Comparison of ENCODE assay signal across 12 cellular contexts in the genomic region with DNA sequence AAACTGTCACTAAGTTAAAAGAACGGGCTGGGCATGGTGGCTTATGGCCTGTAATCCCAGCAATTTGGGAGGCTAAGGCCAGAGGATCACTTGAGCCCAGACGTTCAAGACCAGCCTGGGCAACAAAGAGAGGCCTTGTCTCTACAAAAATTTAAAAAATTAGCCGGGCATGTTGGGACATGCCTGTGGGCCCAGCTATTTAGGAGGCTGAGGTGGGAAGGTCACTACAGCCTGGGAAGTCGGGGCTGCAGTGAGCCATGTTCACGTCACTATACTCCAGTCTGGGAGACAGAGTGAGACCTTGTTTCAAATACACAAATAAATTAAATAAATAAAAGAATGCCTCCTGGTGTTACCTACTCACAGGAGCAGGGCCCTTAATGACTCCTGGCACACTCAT.
DNase-seq lines count a peak whose midpoint lies in the region; ATAC-seq, FAIRE-seq and TF ChIP-seq lines count a peak whose summit lies in the region.
"Had no signal": no experiment of that assay in that cellular context is flagged by ENCODE, and none has a peak within 500 bp of the region (broad histone marks: within the 10 kb centered on the region; RNA-seq: fewer than 3 reads in every experiment).

No MANE protein-coding gene starts in this region.

- TF ChIP-seq EP300 in HepG2 (IDR thresholded peaks at IDR 0.05; ENCODE audit: low read depth in 2 of 2, low read length in 2 of 2) (no peak), HepG2 (CRISPR knock-in tag; IDR thresholded peaks at IDR 0.05; ENCODE audit: borderline replicate concordance) (no peak)

- POLR2A ChIA-PET in MCF 10A (lab: Yijun Ruan, JAX), result interaction anchor here (1.0 to 20.2 kb wide), 10 partner anchors 11 to 68 kb away, joined by 3 to 462 read pairs (median 16); a partner anchor contains a TSS
- POLR2A ChIA-PET in HepG2 (lab: Yijun Ruan, JAX), result interaction anchor here (0.8 to 2.2 kb wide), 2 partner anchors 12 to 20 kb away, joined by 3 to 7 read pairs; no protein-coding TSS in a partner anchor

- H3K79me2 ChIP-seq in HepG2 (ENCODE audit: insufficient read depth, low read length), result peaks cover 13% of the 10 kb centered on the region

- H3K36me3 ChIP-seq in HepG2 (replicated peaks in 1 of 2; ENCODE audit: control insufficient read depth in 1 of 2, insufficient read depth in 2 of 2, low read length in 2 of 2) (peaks cover 1 to 8% of the 10 kb centered on the region in 2 experiments; a peak in 3 of 5 replicates), subcutaneous abdominal adipose tissue (ENCODE audit: control insufficient read depth in 5 of 5, insufficient read depth in 5 of 5, low read length in 5 of 5) (peaks cover 0 to 11% (median 5%) of the 10 kb centered on the region in 5 donors)

- in situ Hi-C loops in HepG2 (cut with HindIII; ENCODE audit: extremely low pct_ligation_motif_present, low pct_unique_long_range_greater_than_20kb), result no loop called here

- peaks cover 51% of the 10 kb centered on the region for H3K4me1 ChIP-seq in HepG2 (ENCODE audit: insufficient read depth, low read length)
- peaks cover 5 to 81% (median 68%) of the 10 kb centered on the region in 5 donors for H3K4me1 ChIP-seq in subcutaneous abdominal adipose tissue (ENCODE audit: control insufficient read depth in 5 of 5, insufficient read depth in 5 of 5, low read length in 5 of 5)

- peak; percentile 53 for DNase-seq in M059J (ENCODE audit: low read depth)
- peak; percentile 69 for DNase-seq in MCF 10A (ENCODE audit: unreplicated experiment)
- DNase-seq in HepG2 (ENCODE audit: low spot score), result peak; percentile 44
- DNase-seq: NCI-H1930; stimulated activated naive CD8-positive, alpha-beta T cell treated with anti-CD3 and anti-CD28 coated beads, Interleukin-15, Interleukin-2, amounts not matched to agents 100 U/mL and 50 U/mL, for 24 hours had no signal

- CTCF ChIA-PET in MCF 10A (lab: Yijun Ruan, JAX) (interaction anchor here (1.1 to 1.5 kb wide), 5 partner anchors 11 to 72 kb away, joined by 3 to 7 read pairs (median 3); no protein-coding TSS in a partner anchor), HepG2 (lab: Yijun Ruan, JAX; ENCODE audit: low intra/inter-chr PET ratio, low total read pairs) (no interaction called here)

- H3K27ac ChIP-seq in HepG2 (ENCODE audit: extremely low read length, insufficient read depth, low read length) (peak overlapping the region; percentile 63), subcutaneous abdominal adipose tissue (ENCODE audit: low read depth, low read length) (peak overlapping the region; percentile 95)
- H3K27ac ChIP-seq: SK-N-MC had no signal

- no peak overlapping the region for H2AFZ ChIP-seq in HepG2 (ENCODE audit: low read length)

- H3K9ac ChIP-seq in HepG2 (ENCODE audit: insufficient read depth, low read depth, low read length), result 0 out of 2 replicates have a peak overlapping the region, but pooled peaks have one; percentile 17
- H3K9ac ChIP-seq in subcutaneous abdominal adipose tissue (ENCODE audit: low read length in 5 of 5), result peak overlapping the region in 1 of 5 donors; percentile 38

- no peaks in the 10 kb centered on the region for H3K27me3 Mint-ChIP-seq in MCF 10A (ENCODE audit: insufficient read depth, unreplicated experiment)

- H3K4me3 Mint-ChIP-seq in MCF 10A (ENCODE audit: unreplicated experiment), result no peak overlapping the region

- H4K20me1 ChIP-seq in HepG2 (ENCODE audit: insufficient read depth, low read length), result no peaks in the 10 kb centered on the region

- no peak overlapping the region for H3K4me2 ChIP-seq in HepG2 (ENCODE audit: low read depth, low read length)

- TF ChIP-seq CTCF in MCF 10A (IDR thresholded peaks at IDR 0.05; ENCODE audit: unreplicated experiment) (no peak), HepG2 (CRISPR knock-in tag; IDR thresholded peaks at IDR 0.05) (no peak)

- H3K27ac Mint-ChIP-seq in MCF 10A (ENCODE audit: low read depth, unreplicated experiment), result peak overlapping the region; percentile 93

- TF ChIP-seq RAD21 in HepG2 (CRISPR knock-in tag; IDR thresholded peaks at IDR 0.05), result no peak

- no peaks in the 10 kb centered on the region for H3K9me3 Mint-ChIP-seq in MCF 10A (ENCODE audit: unreplicated experiment)

- no peak for TF ChIP-seq POLR2A in HepG2 (IDR thresholded peaks at IDR 0.05; ENCODE audit: insufficient read depth in 1 of 2, low read depth in 2 of 2, low read length in 2 of 2)
- no peak for TF ChIP-seq POLR2A in GM18505 (IDR thresholded peaks at IDR 0.05; ENCODE audit: borderline replicate concordance, extremely low read depth, insufficient read depth, insufficient read length)

- intact Hi-C loops in MCF 10A (cut with micrococcal nuclease), result loop anchor here (5.0 to 10.0 kb wide), 2 partner anchors 153 to 220 kb away; no protein-coding TSS in a partner anchor
- intact Hi-C loops in HepG2 (cut with micrococcal nuclease; ENCODE audit: unreplicated experiment), result no loop called here

- no peaks in the 10 kb centered on the region for H3K27me3 ChIP-seq in HepG2 (ENCODE audit: control insufficient read depth in 1 of 2, insufficient read depth in 2 of 2, low read length in 2 of 2)
- H3K27me3 ChIP-seq in subcutaneous abdominal adipose tissue (ENCODE audit: control insufficient read depth in 5 of 5, insufficient read depth in 4 of 5, low read length in 5 of 5), result no peaks in the 10 kb centered on the region

- 73% methylated on average over 5 of the region's 5 CpGs for WGBS in HepG2 (ENCODE audit: low lambda C conversion rate)

- H3K4me3 ChIP-seq in HepG2 (replicated peaks in 1 of 3; ENCODE audit: insufficient read depth in 1 of 3, low read depth in 2 of 3, low read length in 3 of 3) (no peak overlapping the region), subcutaneous abdominal adipose tissue (ENCODE audit: low read depth in 1 of 5, low read length in 5 of 5) (no peak overlapping the region)

- FAIRE-seq in HepG2 (lab: Jason Lieb, UNC), result no peak
- FAIRE-seq: islet of Langerhans had no signal

- H3K9me3 ChIP-seq in HepG2 (ENCODE audit: low read length), result no peaks in the 10 kb centered on the region
- no peaks in the 10 kb centered on the region for H3K9me3 ChIP-seq in subcutaneous abdominal adipose tissue (ENCODE audit: control insufficient read depth in 5 of 5, low read length in 5 of 5)

- peaks cover 68% of the 10 kb centered on the region for H3K4me1 Mint-ChIP-seq in MCF 10A (ENCODE audit: insufficient read depth, unreplicated experiment)

- ATAC-seq in HepG2, result peak; percentile 48
- ATAC-seq in HG02642 (IDR thresholded peaks at IDR 0.05; ENCODE audit: poor library complexity, unreplicated experiment), result no peak
- ATAC-seq in GM18505 (IDR thresholded peaks at IDR 0.05; ENCODE audit: unreplicated experiment), result no peak
- ATAC-seq in HG02938 (IDR thresholded peaks at IDR 0.05; ENCODE audit: unreplicated experiment), result no peak
- no peak for ATAC-seq in GM18517 (IDR thresholded peaks at IDR 0.05; ENCODE audit: unreplicated experiment)
- ATAC-seq: stimulated activated naive CD8-positive, alpha-beta T cell treated with anti-CD3 and anti-CD28 coated beads, Interleukin-15, Interleukin-2, amounts not matched to agents 100 U/mL and 50 U/mL, for 24 hours had no signal

- H3K36me3 Mint-ChIP-seq in MCF 10A (ENCODE audit: insufficient read depth, unreplicated experiment), result peaks cover 29% of the 10 kb centered on the region

- BruUV-seq in MCF 10A (replicated peaks; lab: Mats Ljungman, UMichigan) (no TSS peak), HepG2 (replicated peaks; lab: Mats Ljungman, UMichigan) (no TSS peak)

TF ChIP-seq in HepG2, 621 proteins besides CTCF, POLR2A, EP300 and RAD21 (continues in another document):
- peak; percentile 40; the same call in 1 of the 2 replicates for TF ChIP-seq ZFY (CRISPR knock-in tag; IDR thresholded peaks at IDR 0.05)
- no peak for TF ChIP-seq NR1H2 (CRISPR knock-in tag; IDR thresholded peaks at IDR 0.05; ENCODE audit: borderline replicate concordance, low read depth)
- no peak for TF ChIP-seq PTBP1 (IDR thresholded peaks at IDR 0.05; ENCODE audit: low read depth, low read length, poor library complexity, severe bottlenecking)
- TF ChIP-seq, protein P1, sequence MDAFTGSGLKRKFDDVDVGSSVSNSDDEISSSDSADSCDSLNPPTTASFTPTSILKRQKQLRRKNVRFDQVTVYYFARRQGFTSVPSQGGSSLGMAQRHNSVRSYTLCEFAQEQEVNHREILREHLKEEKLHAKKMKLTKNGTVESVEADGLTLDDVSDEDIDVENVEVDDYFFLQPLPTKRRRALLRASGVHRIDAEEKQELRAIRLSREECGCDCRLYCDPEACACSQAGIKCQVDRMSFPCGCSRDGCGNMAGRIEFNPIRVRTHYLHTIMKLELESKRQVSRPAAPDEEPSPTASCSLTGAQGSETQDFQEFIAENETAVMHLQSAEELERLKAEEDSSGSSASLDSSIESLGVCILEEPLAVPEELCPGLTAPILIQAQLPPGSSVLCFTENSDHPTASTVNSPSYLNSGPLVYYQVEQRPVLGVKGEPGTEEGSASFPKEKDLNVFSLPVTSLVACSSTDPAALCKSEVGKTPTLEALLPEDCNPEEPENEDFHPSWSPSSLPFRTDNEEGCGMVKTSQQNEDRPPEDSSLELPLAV (CRISPR knock-in tag; conservative IDR thresholded peaks at IDR 0.05; ENCODE audit: low read depth), result no peak
- TF ChIP-seq, protein P2, sequence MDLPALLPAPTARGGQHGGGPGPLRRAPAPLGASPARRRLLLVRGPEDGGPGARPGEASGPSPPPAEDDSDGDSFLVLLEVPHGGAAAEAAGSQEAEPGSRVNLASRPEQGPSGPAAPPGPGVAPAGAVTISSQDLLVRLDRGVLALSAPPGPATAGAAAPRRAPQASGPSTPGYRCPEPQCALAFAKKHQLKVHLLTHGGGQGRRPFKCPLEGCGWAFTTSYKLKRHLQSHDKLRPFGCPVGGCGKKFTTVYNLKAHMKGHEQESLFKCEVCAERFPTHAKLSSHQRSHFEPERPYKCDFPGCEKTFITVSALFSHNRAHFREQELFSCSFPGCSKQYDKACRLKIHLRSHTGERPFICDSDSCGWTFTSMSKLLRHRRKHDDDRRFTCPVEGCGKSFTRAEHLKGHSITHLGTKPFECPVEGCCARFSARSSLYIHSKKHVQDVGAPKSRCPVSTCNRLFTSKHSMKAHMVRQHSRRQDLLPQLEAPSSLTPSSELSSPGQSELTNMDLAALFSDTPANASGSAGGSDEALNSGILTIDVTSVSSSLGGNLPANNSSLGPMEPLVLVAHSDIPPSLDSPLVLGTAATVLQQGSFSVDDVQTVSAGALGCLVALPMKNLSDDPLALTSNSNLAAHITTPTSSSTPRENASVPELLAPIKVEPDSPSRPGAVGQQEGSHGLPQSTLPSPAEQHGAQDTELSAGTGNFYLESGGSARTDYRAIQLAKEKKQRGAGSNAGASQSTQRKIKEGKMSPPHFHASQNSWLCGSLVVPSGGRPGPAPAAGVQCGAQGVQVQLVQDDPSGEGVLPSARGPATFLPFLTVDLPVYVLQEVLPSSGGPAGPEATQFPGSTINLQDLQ (CRISPR knock-in tag; IDR thresholded peaks at IDR 0.05), result no peak
- no peak for TF ChIP-seq TEAD3 (CRISPR knock-in tag; optimal IDR thresholded peaks at IDR 0.05; ENCODE audit: borderline replicate concordance)
- TF ChIP-seq FOXO1 (CRISPR knock-in tag; IDR thresholded peaks at IDR 0.05), result no peak
- no peak for TF ChIP-seq ZNF749 (CRISPR knock-in tag; IDR thresholded peaks at IDR 0.05; ENCODE audit: borderline replicate concordance)
- no peak for TF ChIP-seq ZNF138 (CRISPR knock-in tag; IDR thresholded peaks at IDR 0.05; ENCODE audit: low read depth)
